Comparison of ENCODE assay signal across 20 cellular contexts in genomic region chr7:69817096-69817495, GRCh38.
DNase-seq lines count a peak whose midpoint lies in the region; ATAC-seq, FAIRE-seq and TF ChIP-seq lines count a peak whose summit lies in the region.
"Had no signal": no experiment of that assay in that cellular context is flagged by ENCODE, and none has a peak within 500 bp of the region (broad histone marks: within the 10 kb centered on the region; RNA-seq: fewer than 3 reads in every experiment).

No MANE protein-coding gene starts in this region.

- H3K4me3 ChIP-seq in skeletal muscle cell (ENCODE audit: low read depth, low read length) = no peak overlapping the region
- H3K4me3 ChIP-seq: lung had no signal

- FAIRE-seq in GM12891 (lab: Jason Lieb, UNC) = peak; percentile 20
- FAIRE-seq: GM12892, HepG2, RCC 7860 had no signal

- no peak for TF ChIP-seq POLR2A in GM12891 (IDR thresholded peaks at IDR 0.05; ENCODE audit: low read depth, low read length)

- DNase-seq in GM12891 (ENCODE audit: insufficient read length, low spot score) = no peak
- peak; percentile 76 for DNase-seq in fibroblast of the conjunctiva (ENCODE audit: low read depth)
- peak; percentile 87 for DNase-seq in skeletal muscle cell (ENCODE audit: low read depth)
- no peak for DNase-seq in COLO668 (lab: John Stamatoyannopoulos, UW; ENCODE audit: unreplicated experiment)
- DNase-seq in activated CD4-positive, alpha-beta T cell treated with anti-CD3 and anti-CD28 coated beads for 1 hour = no peak
- no peak for DNase-seq in activated CD4-positive, alpha-beta T cell treated with anti-CD3 and anti-CD28 coated beads, Interleukin-2, amount 50 U/mL, for 1 hour
- DNase-seq: activated effector memory CD4-positive, alpha-beta T cell treated with anti-CD3 and anti-CD28 coated beads, Interleukin-2, amount 50 U/mL, for 16 hours; aorta; CD4-positive, CD25-positive, alpha-beta regulatory T cell; foreskin melanocyte; H9; MV-4-11; natural killer cell; right cardiac atrium; stimulated activated CD4-positive, alpha-beta T cell treated with anti-CD3 and anti-CD28 coated beads, Interleukin-2, amount 100 ng/mL, for 48 hours had no signal

- peak; percentile 64 for ATAC-seq in SK-N-SH treated with all-trans-retinoic acid at 6 μM for 48 hours
- ATAC-seq: HepG2, natural killer cell, right cardiac atrium had no signal

TF ChIP-seq in GM12891, 5 proteins besides CTCF, POLR2A, EP300 and RAD21:
- no peak for TF ChIP-seq PAX5 (IDR thresholded peaks at IDR 0.05; ENCODE audit: insufficient read depth, low read length, severe bottlenecking)
- no peak for TF ChIP-seq POU2F2 (IDR thresholded peaks at IDR 0.05; ENCODE audit: low read depth, low read length)
- no peak for TF ChIP-seq TAF1 (IDR thresholded peaks at IDR 0.05; ENCODE audit: low read depth, low read length)
- TF ChIP-seq SPI1 (IDR thresholded peaks at IDR 0.05; ENCODE audit: low read depth, low read length) = no peak
- TF ChIP-seq POLR2AphosphoS5 (IDR thresholded peaks at IDR 0.05; ENCODE audit: low read depth, low read length) = no peak

TF ChIP-seq in SK-N-SH treated with all-trans-retinoic acid at 6 μM for 48 hours, 23 proteins besides CTCF, POLR2A, EP300 and RAD21:
- no peak for TF ChIP-seq ISL1 (CRISPR knock-in tag; IDR thresholded peaks at IDR 0.05)
- TF ChIP-seq ZC3H10 (CRISPR knock-in tag; IDR thresholded peaks at IDR 0.05) = no peak
- no peak for TF ChIP-seq CREB5 (CRISPR knock-in tag; IDR thresholded peaks at IDR 0.05; ENCODE audit: low read depth)
- TF ChIP-seq ESRRG (CRISPR knock-in tag; IDR thresholded peaks at IDR 0.05) = no peak
- TF ChIP-seq CSDC2 (CRISPR knock-in tag; IDR thresholded peaks at IDR 0.05) = no peak
- TF ChIP-seq TSHZ2 (CRISPR knock-in tag; IDR thresholded peaks at IDR 0.05) = no peak
- TF ChIP-seq ZNF565 (CRISPR knock-in tag; conservative IDR thresholded peaks at IDR 0.05; ENCODE audit: low read depth) = no peak
- TF ChIP-seq ZFP30 (CRISPR knock-in tag; IDR thresholded peaks at IDR 0.05) = no peak
- no peak for TF ChIP-seq TOX (CRISPR knock-in tag; IDR thresholded peaks at IDR 0.05; ENCODE audit: borderline replicate concordance)
- no peak for TF ChIP-seq GLIS3 (CRISPR knock-in tag; IDR thresholded peaks at IDR 0.05)
- TF ChIP-seq ARNTL (CRISPR knock-in tag; IDR thresholded peaks at IDR 0.05; ENCODE audit: borderline replicate concordance, low read depth) = no peak
- TF ChIP-seq TCF4 (CRISPR knock-in tag; IDR thresholded peaks at IDR 0.05; ENCODE audit: borderline replicate concordance) = no peak
- TF ChIP-seq POU6F1 (CRISPR knock-in tag; IDR thresholded peaks at IDR 0.05; ENCODE audit: borderline replicate concordance, low read depth) = no peak
- TF ChIP-seq RARB (CRISPR knock-in tag; IDR thresholded peaks at IDR 0.05) = no peak
- no peak for TF ChIP-seq ZNF8 (CRISPR knock-in tag; IDR thresholded peaks at IDR 0.05)
- no peak for TF ChIP-seq PPARA (CRISPR knock-in tag; IDR thresholded peaks at IDR 0.05; ENCODE audit: borderline replicate concordance)
- TF ChIP-seq PATZ1 (CRISPR knock-in tag; IDR thresholded peaks at IDR 0.05; ENCODE audit: borderline replicate concordance) = no peak
- no peak for TF ChIP-seq ZFP3 (CRISPR knock-in tag; IDR thresholded peaks at IDR 0.05)

Comparison
In these comparisons a context has a peak if more than half of its experiments do, and no peak if none do; other contexts are left out.
1. DNase-seq: peak in fibroblast of the conjunctiva (single experiment) and skeletal muscle cell (single experiment); none in GM12891 (single experiment), COLO668 (single experiment), activated CD4-positive, alpha-beta T cell treated with anti-CD3 and anti-CD28 coated beads for 1 hour (single experiment) and activated CD4-positive, alpha-beta T cell treated with anti-CD3 and anti-CD28 coated beads, Interleukin-2, amount 50 U/mL, for 1 hour (single experiment).